In genomic region chr2:201357216-201357615, GRCh38 we compare ENCODE assay signal across 1 cellular context.
TF ChIP-seq lines count a peak whose summit lies in the region.

Gene FLACC1, minus strand, starts transcription at chr2:201357345. Its CDS starts 5,941 bp downstream, at chr2:201351404.

TF ChIP-seq in HCT116, 20 proteins besides CTCF, POLR2A, EP300 and RAD21 (continued from another document):
- TF ChIP-seq YY1 (IDR thresholded peaks at IDR 0.05; ENCODE audit: extremely low read depth, insufficient replicate concordance, low read depth, low read length) (no peak), EZH2phosphoT487 (IDR thresholded peaks at IDR 0.05; ENCODE audit: borderline replicate concordance) (no peak), EGR1 (IDR thresholded peaks at IDR 0.05; ENCODE audit: low read depth) (no peak)
- TF ChIP-seq, protein P1, sequence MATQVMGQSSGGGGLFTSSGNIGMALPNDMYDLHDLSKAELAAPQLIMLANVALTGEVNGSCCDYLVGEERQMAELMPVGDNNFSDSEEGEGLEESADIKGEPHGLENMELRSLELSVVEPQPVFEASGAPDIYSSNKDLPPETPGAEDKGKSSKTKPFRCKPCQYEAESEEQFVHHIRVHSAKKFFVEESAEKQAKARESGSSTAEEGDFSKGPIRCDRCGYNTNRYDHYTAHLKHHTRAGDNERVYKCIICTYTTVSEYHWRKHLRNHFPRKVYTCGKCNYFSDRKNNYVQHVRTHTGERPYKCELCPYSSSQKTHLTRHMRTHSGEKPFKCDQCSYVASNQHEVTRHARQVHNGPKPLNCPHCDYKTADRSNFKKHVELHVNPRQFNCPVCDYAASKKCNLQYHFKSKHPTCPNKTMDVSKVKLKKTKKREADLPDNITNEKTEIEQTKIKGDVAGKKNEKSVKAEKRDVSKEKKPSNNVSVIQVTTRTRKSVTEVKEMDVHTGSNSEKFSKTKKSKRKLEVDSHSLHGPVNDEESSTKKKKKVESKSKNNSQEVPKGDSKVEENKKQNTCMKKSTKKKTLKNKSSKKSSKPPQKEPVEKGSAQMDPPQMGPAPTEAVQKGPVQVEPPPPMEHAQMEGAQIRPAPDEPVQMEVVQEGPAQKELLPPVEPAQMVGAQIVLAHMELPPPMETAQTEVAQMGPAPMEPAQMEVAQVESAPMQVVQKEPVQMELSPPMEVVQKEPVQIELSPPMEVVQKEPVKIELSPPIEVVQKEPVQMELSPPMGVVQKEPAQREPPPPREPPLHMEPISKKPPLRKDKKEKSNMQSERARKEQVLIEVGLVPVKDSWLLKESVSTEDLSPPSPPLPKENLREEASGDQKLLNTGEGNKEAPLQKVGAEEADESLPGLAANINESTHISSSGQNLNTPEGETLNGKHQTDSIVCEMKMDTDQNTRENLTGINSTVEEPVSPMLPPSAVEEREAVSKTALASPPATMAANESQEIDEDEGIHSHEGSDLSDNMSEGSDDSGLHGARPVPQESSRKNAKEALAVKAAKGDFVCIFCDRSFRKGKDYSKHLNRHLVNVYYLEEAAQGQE (IDR thresholded peaks at IDR 0.05; ENCODE audit: low read depth): no peak
